Comparison of ENCODE assay signal across 8 cellular contexts in the genomic region with DNA sequence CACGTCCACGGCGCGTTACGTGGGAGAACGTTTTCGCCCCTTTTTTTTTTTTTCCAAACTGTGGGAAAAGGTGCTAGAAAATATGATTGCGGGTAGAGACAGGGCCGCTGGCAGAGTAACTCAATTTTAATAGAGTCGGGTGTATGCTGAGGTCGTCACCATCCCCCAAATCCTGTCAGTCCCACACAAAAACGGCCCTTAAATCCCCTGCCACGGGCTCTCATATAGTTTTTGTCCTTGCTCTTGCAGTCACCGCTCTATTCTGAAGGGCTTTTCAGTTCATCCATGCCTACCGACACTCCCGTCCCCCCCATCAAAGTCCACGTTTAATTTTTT.
DNase-seq lines count a peak whose midpoint lies in the region; ATAC-seq and TF ChIP-seq lines count a peak whose summit lies in the region.

No MANE protein-coding gene starts in this region.

- H3K9me3 ChIP-seq in NT2/D1 (ENCODE audit: insufficient read depth, low read length) (no peaks in the 10 kb centered on the region), endocrine pancreas (ENCODE audit: control insufficient read depth, low read length) (no peaks in the 10 kb centered on the region)

- TF ChIP-seq CTCF in GM12875 (IDR thresholded peaks at IDR 0.05; ENCODE audit: borderline replicate concordance, insufficient read depth, low read depth, low read length) = no peak
- no peak for TF ChIP-seq CTCF in nephron (IDR thresholded peaks at IDR 0.05; ENCODE audit: unreplicated experiment in 3 of 3)

- H3K27me3 Mint-ChIP-seq in nephron (ENCODE audit: low read depth) = no peaks in the 10 kb centered on the region

- peak overlapping the region; percentile 97 to 98 (median 97) for H3K27ac Mint-ChIP-seq in nephron

- peaks cover under 1% of the 10 kb centered on the region for H3K9me3 Mint-ChIP-seq in nephron

- H3K4me3 ChIP-seq in GM12875 (ENCODE audit: low read depth, low read length) (peak overlapping the region; percentile 89), NT2/D1 (ENCODE audit: insufficient read length, low read depth) (peak overlapping the region; percentile 73), endocrine pancreas (ENCODE audit: control insufficient read depth, insufficient read depth, low read length) (peak overlapping the region; percentile 59)

- H3K36me3 Mint-ChIP-seq in nephron (ENCODE audit: low read depth) = no peaks in the 10 kb centered on the region

- H3K27me3 ChIP-seq in NT2/D1 (ENCODE audit: insufficient read depth, insufficient read length) (no peaks in the 10 kb centered on the region), endocrine pancreas (ENCODE audit: control insufficient read depth, insufficient read depth, low read length) (no peaks in the 10 kb centered on the region)

- H3K4me1 ChIP-seq in NT2/D1 (ENCODE audit: insufficient read depth, insufficient read length) (no peaks in the 10 kb centered on the region), endocrine pancreas (ENCODE audit: control insufficient read depth, insufficient read depth, low read length) (no peaks in the 10 kb centered on the region)

- peak overlapping the region; percentile 86 to 94 (median 93) for H3K4me3 Mint-ChIP-seq in nephron

- H3K9ac ChIP-seq in NT2/D1 (ENCODE audit: insufficient read length, low read depth) = peak overlapping the region; percentile 90
- H3K9ac ChIP-seq in endocrine pancreas (ENCODE audit: control insufficient read depth, insufficient read depth, low read length) = peak overlapping the region; percentile 72

- peaks cover 14% of the 10 kb centered on the region for H3K36me3 ChIP-seq in NT2/D1 (ENCODE audit: insufficient read depth, insufficient read length, low read length)
- H3K36me3 ChIP-seq in endocrine pancreas (ENCODE audit: control insufficient read depth, insufficient read depth, low read length) = no peaks in the 10 kb centered on the region

- DNase-seq in NT2/D1 (ENCODE audit: low read depth, low spot score) (no peak), iPS-NIHi7 (ENCODE audit: extremely low spot score) (no peak)
- no peak for DNase-seq in activated CD4-positive, CD25-positive, alpha-beta regulatory T cell (lab: John Stamatoyannopoulos, UW)
- no peak for DNase-seq in activated CD4-positive, CD25-positive, alpha-beta regulatory T cell treated with anti-CD3 and anti-CD28 coated beads, Interleukin-2, amount 50 U/mL, for 72 hours

- peaks cover 20% of the 10 kb centered on the region for H3K4me1 Mint-ChIP-seq in nephron

- no peak for ATAC-seq in GM18868 (IDR thresholded peaks at IDR 0.05; ENCODE audit: unreplicated experiment)
